ENCODE assay signal across 1 cellular context in genomic region chr1:75724472-75725022, GRCh38.
TF ChIP-seq lines count a peak whose summit lies in the region.

Gene ACADM, plus strand, starts transcription at chr1:75724709. Its CDS starts 79 bp downstream, at chr1:75724788.

TF ChIP-seq in GM12878, 131 proteins besides CTCF, POLR2A, EP300 and RAD21 (continued from another document and continues in another):
- TF ChIP-seq RELB (IDR thresholded peaks at IDR 0.05; ENCODE audit: low read depth) (peak; percentile 61; the same call in 1 of the 2 replicates), POLR2AphosphoS5 (IDR thresholded peaks at IDR 0.05; ENCODE audit: low read length) (peak; percentile 92), ZNF207 (IDR thresholded peaks at IDR 0.05; ENCODE audit: borderline replicate concordance) (no peak), HDGF (IDR thresholded peaks at IDR 0.05) (no peak; the same call in 1 of the 2 replicates), BRCA1 (IDR thresholded peaks at IDR 0.05; ENCODE audit: low read depth, low read length) (no peak), MXI1 (IDR thresholded peaks at IDR 0.05; ENCODE audit: low read depth, low read length) (peak; percentile 73), ZNF622 (IDR thresholded peaks at IDR 0.05) (no peak), NR2C1 (IDR thresholded peaks at IDR 0.05) (peak; percentile 66), SP1 (IDR thresholded peaks at IDR 0.05; ENCODE audit: low read depth, low read length) (peak; percentile 58), SREBF2 (IDR thresholded peaks at IDR 0.05; ENCODE audit: low read length) (no peak), NFIC (IDR thresholded peaks at IDR 0.05; ENCODE audit: low read depth, low read length) (peak; percentile 35; the same call in 1 of the 2 replicates), RUNX3 (IDR thresholded peaks at IDR 0.05; ENCODE audit: low read length) (peak; percentile 43; the same call in 1 of the 2 replicates), CHD4 (IDR thresholded peaks at IDR 0.05) (no peak), RAD51 (IDR thresholded peaks at IDR 0.05) (no peak), TCF12 (IDR thresholded peaks at IDR 0.05; ENCODE audit: low read depth, low read length) (0 out of 2 replicates have a peak, but pooled peaks have one; percentile 52), TARDBP (IDR thresholded peaks at IDR 0.05; ENCODE audit: borderline replicate concordance) (0 out of 2 replicates have a peak, but pooled peaks have one; percentile 70), SMAD5 (IDR thresholded peaks at IDR 0.05; ENCODE audit: low read depth) (peak; percentile 93), KDM1A (IDR thresholded peaks at IDR 0.05; ENCODE audit: borderline replicate concordance) (no peak), ZNF592 (IDR thresholded peaks at IDR 0.05) (no peak), IKZF1 (conservative IDR thresholded peaks at IDR 0.05) (peak; percentile 84), NR2C2 (IDR thresholded peaks at IDR 0.05; ENCODE audit: borderline replicate concordance, control insufficient read depth, insufficient read length, low read depth) (no peak), PRDM15 (CRISPR knock-in tag; IDR thresholded peaks at IDR 0.05) (no peak), CEBPB (IDR thresholded peaks at IDR 0.05; ENCODE audit: borderline replicate concordance in 1 of 2, low read depth in 2 of 2, low read length in 2 of 2) (no peak), TAF1 (IDR thresholded peaks at IDR 0.05; ENCODE audit: borderline replicate concordance, low read depth, low read length) (peak; percentile 96), ZSCAN29 (IDR thresholded peaks at IDR 0.05) (no peak), ETV6 (conservative IDR thresholded peaks at IDR 0.05 in 1 of 2, IDR thresholded peaks at IDR 0.05 in 1 of 2; ENCODE audit: borderline replicate concordance in 1 of 2, low read depth in 1 of 2) (no peak), PAX8 (IDR thresholded peaks at IDR 0.05) (no peak), CBX5 (IDR thresholded peaks at IDR 0.05; ENCODE audit: low read depth) (0 out of 2 replicates have a peak, but pooled peaks have one; percentile 18), DPF2 (IDR thresholded peaks at IDR 0.05) (peak; percentile 63), GATAD2B (conservative IDR thresholded peaks at IDR 0.05; ENCODE audit: low read depth) (peak; percentile 64), NRF1 (conservative IDR thresholded peaks at IDR 0.05; ENCODE audit: low read depth, low read length) (peak; percentile 51), PAX5 (IDR thresholded peaks at IDR 0.05; ENCODE audit: borderline replicate concordance, low read depth, low read length) (peak; percentile 69; the same call in 1 of the 2 replicates), NR2F1 (conservative IDR thresholded peaks at IDR 0.05) (peak; percentile 95), BMI1 (IDR thresholded peaks at IDR 0.05; ENCODE audit: borderline replicate concordance) (no peak), IKZF2 (IDR thresholded peaks at IDR 0.05) (peak; percentile 63 to 77; a peak in 2 of 4 replicates), CBFB (IDR thresholded peaks at IDR 0.05; ENCODE audit: low read depth) (peak; percentile 92), FOXK2 (IDR thresholded peaks at IDR 0.05) (no peak), RB1 (IDR thresholded peaks at IDR 0.05; ENCODE audit: borderline replicate concordance) (peak; percentile 76; the same call in 1 of the 2 replicates), ATF7 (IDR thresholded peaks at IDR 0.05; ENCODE audit: low read depth) (peak; percentile 18; the same call in 1 of the 2 replicates), CHD2 (IDR thresholded peaks at IDR 0.05; ENCODE audit: borderline replicate concordance, low read depth, low read length) (peak; percentile 46; the same call in 1 of the 2 replicates), SREBF1 (IDR thresholded peaks at IDR 0.05; ENCODE audit: low read length) (no peak), BACH1 (IDR thresholded peaks at IDR 0.05; ENCODE audit: borderline replicate concordance) (peak; percentile 70), ZNF274 (IDR thresholded peaks at IDR 0.05; ENCODE audit: insufficient read depth, insufficient read length) (no peak), ZNF217 (IDR thresholded peaks at IDR 0.05) (peak; percentile 28; the same call in 1 of the 2 replicates), SIN3A (IDR thresholded peaks at IDR 0.05; ENCODE audit: low read depth, low read length) (peak; percentile 44; the same call in 1 of the 2 replicates), FOXM1 (IDR thresholded peaks at IDR 0.05; ENCODE audit: low read depth, low read length) (no peak), SUPT20H (IDR thresholded peaks at IDR 0.05; ENCODE audit: borderline replicate concordance, control insufficient read depth, low read depth, low read length) (no peak), SMAD1 (IDR thresholded peaks at IDR 0.05; ENCODE audit: low read depth, partially characterized antibody) (no peak), CREM (IDR thresholded peaks at IDR 0.05; ENCODE audit: low read depth) (peak; percentile 28; the same call in 1 of the 2 replicates), MYB (IDR thresholded peaks at IDR 0.05; ENCODE audit: borderline replicate concordance, low read depth, low read length) (no peak), EGR1 (IDR thresholded peaks at IDR 0.05; ENCODE audit: borderline replicate concordance in 1 of 2, low read depth in 2 of 2, low read length in 2 of 2) (peak; percentile 48 to 97), MLLT1 (IDR thresholded peaks at IDR 0.05) (peak; percentile 74), PML (IDR thresholded peaks at IDR 0.05; ENCODE audit: low read length) (peak; percentile 87)
- TF ChIP-seq, protein P1, sequence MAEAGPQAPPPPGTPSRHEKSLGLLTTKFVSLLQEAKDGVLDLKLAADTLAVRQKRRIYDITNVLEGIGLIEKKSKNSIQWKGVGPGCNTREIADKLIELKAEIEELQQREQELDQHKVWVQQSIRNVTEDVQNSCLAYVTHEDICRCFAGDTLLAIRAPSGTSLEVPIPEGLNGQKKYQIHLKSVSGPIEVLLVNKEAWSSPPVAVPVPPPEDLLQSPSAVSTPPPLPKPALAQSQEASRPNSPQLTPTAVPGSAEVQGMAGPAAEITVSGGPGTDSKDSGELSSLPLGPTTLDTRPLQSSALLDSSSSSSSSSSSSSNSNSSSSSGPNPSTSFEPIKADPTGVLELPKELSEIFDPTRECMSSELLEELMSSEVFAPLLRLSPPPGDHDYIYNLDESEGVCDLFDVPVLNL (IDR thresholded peaks at IDR 0.05; ENCODE audit: low read depth, low read length) = no peak
- TF ChIP-seq, protein P2, sequence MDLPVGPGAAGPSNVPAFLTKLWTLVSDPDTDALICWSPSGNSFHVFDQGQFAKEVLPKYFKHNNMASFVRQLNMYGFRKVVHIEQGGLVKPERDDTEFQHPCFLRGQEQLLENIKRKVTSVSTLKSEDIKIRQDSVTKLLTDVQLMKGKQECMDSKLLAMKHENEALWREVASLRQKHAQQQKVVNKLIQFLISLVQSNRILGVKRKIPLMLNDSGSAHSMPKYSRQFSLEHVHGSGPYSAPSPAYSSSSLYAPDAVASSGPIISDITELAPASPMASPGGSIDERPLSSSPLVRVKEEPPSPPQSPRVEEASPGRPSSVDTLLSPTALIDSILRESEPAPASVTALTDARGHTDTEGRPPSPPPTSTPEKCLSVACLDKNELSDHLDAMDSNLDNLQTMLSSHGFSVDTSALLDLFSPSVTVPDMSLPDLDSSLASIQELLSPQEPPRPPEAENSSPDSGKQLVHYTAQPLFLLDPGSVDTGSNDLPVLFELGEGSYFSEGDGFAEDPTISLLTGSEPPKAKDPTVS (IDR thresholded peaks at IDR 0.05; ENCODE audit: low read depth, low read length) = no peak
- TF ChIP-seq, protein P3, sequence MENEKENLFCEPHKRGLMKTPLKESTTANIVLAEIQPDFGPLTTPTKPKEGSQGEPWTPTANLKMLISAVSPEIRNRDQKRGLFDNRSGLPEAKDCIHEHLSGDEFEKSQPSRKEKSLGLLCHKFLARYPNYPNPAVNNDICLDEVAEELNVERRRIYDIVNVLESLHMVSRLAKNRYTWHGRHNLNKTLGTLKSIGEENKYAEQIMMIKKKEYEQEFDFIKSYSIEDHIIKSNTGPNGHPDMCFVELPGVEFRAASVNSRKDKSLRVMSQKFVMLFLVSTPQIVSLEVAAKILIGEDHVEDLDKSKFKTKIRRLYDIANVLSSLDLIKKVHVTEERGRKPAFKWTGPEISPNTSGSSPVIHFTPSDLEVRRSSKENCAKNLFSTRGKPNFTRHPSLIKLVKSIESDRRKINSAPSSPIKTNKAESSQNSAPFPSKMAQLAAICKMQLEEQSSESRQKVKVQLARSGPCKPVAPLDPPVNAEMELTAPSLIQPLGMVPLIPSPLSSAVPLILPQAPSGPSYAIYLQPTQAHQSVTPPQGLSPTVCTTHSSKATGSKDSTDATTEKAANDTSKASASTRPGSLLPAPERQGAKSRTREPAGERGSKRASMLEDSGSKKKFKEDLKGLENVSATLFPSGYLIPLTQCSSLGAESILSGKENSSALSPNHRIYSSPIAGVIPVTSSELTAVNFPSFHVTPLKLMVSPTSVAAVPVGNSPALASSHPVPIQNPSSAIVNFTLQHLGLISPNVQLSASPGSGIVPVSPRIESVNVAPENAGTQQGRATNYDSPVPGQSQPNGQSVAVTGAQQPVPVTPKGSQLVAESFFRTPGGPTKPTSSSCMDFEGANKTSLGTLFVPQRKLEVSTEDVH (IDR thresholded peaks at IDR 0.05; ENCODE audit: low read depth, partially characterized antibody) = no peak
